9 cellular contexts compared by ENCODE assay signal in the genomic region with DNA sequence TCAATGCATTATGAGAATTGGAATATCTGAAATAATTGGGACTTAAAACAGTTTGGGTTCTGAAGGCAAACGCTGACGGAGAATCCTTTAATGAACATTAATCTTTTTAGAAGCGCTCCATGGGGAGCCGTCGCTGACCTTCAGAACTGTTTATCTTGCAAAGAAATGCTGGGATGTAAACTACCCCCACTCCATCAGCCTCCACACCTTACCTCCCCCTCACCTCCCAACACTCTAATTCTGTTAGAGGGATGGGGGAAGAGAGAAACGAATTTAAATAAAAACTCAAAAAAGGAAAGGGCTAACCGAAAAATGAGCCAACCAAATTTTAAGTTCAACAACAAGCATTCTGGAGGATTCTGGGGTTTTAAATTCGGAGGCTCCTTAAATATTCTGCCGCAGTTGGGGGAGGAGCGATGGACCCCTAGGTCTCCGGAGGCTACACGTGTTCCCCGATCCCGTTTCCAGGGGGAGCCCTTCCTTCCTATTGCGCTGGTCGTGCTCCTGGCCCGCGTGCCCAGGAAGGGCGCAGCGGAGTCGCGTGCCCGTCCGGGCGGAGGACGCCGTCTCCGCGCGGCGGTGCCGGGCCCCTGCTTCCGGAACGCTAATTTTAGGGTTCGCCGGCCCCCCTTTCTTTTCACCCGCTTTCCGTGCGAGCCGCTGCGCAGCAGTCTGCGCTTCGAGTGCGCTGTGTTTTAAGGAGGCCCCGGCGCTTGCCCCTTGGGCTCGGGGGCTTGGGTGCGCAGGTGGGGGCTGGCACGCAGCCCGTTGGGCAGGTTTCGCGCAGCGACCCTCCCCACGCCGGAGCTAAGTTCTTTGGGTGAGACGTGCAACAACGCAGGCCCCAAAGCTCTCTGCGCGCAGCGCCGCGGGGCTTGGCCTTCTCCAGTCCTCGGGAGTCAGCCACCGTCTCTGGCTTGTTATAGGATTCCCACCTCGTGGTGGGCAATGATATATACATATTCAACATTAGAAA. TPM values are rescaled to one million over a fixed set of nuclear protein-coding genes. Genes with fewer than 3 reads are reported as not detected.
DNase-seq lines count a peak whose midpoint lies in the region; ATAC-seq and TF ChIP-seq lines count a peak whose summit lies in the region.
"Had no signal": no experiment of that assay in that cellular context is flagged by ENCODE, and none has a peak within 500 bp of the region (broad histone marks: within the 10 kb centered on the region; RNA-seq: fewer than 3 reads in every experiment).

No MANE protein-coding gene starts in this region.

- 1 to 2% methylated on average over 35 to 53 of the region's 65 CpGs for WGBS in mesodermal cell (ENCODE audit: insufficient coverage in 2 of 2), 2 experiments

- H3K27ac ChIP-seq in mesodermal cell (ENCODE audit: low read depth, low read length, severe bottlenecking) = no peak overlapping the region
- H3K27ac ChIP-seq in substantia nigra (ENCODE audit: low read depth, low read length, poor library complexity, severe bottlenecking) = peak overlapping the region; percentile 95
- H3K27ac ChIP-seq: KMS-11 had no signal

- no peaks in the 10 kb centered on the region for H3K4me1 ChIP-seq in mesodermal cell (ENCODE audit: control insufficient read depth, insufficient read depth, low read length, poor library complexity, severe bottlenecking)

- DNase-seq in CMK (ENCODE audit: low read depth) (peak; percentile 68), NCI-H2029 (lab: John Stamatoyannopoulos, UW) (peak; percentile 40), epithelial cell of esophagus (ENCODE audit: low read depth) (peak; percentile 51), substantia nigra (lab: John Stamatoyannopoulos, UW) (peak in 37 of 49 donors; percentile 6 to 87 (median 39)), GF-D8 (lab: John Stamatoyannopoulos, UW) (no peak)
- DNase-seq in activated CD8-positive, alpha-beta memory T cell treated with anti-CD3 and anti-CD28 coated beads, Interleukin-2, amount 50 U/mL, for 4 hours = peak; percentile 42

- peak overlapping the region; percentile 45 for H3K4me3 ChIP-seq in epithelial cell of esophagus (ENCODE audit: low read length)
- peak overlapping the region; percentile 45 for H3K4me3 ChIP-seq in mesodermal cell (ENCODE audit: extremely low read depth, insufficient read depth, low read length, poor library complexity, severe bottlenecking)

- TF ChIP-seq CTCF in epithelial cell of esophagus (IDR thresholded peaks at IDR 0.05; ENCODE audit: insufficient read depth, low read depth, low read length, missing control alignments) = peak; percentile 26

- H3K9me3 ChIP-seq in mesodermal cell (ENCODE audit: control insufficient read depth, low read length) = no peaks in the 10 kb centered on the region

- H3K36me3 ChIP-seq in mesodermal cell (ENCODE audit: control insufficient read depth, insufficient read depth, low read length) = no peaks in the 10 kb centered on the region

- peak; percentile 57 for ATAC-seq in GM21367 (IDR thresholded peaks at IDR 0.05; ENCODE audit: unreplicated experiment)

RNA-seq across cellular contexts. Expression of a gene that starts 43.8 kb away (rescaled TPM):
- polyA plus RNA-seq in mesodermal cell (2013, experiment 1 of 2) = 9.3 TPM
- polyA plus RNA-seq in mesodermal cell (2013, experiment 2 of 2) = 9.4 TPM
